In genomic region chr6:10413850-10414765, GRCh38 we compare ENCODE assay signal across 9 cellular contexts. TPM values are rescaled to one million over a fixed set of nuclear protein-coding genes. Genes with fewer than 3 reads are reported as not detected.
DNase-seq lines count a peak whose midpoint lies in the region; ATAC-seq, FAIRE-seq and TF ChIP-seq lines count a peak whose summit lies in the region.
"Had no signal": no experiment of that assay in that cellular context is flagged by ENCODE, and none has a peak within 500 bp of the region (broad histone marks: within the 10 kb centered on the region; RNA-seq: fewer than 3 reads in every experiment).

No MANE protein-coding gene starts in this region.

- H3K4me1 Mint-ChIP-seq in activated B cell treated with CpG ODN at 0.5 μM for 24 hours, result peaks cover 22% of the 10 kb centered on the region

- no peak overlapping the region for H3K9ac ChIP-seq in iPS-20b (ENCODE audit: low read depth, low read length)

- TF ChIP-seq CTCF in A673 (conservative IDR thresholded peaks at IDR 0.05; ENCODE audit: low read depth, low read length) (peak; percentile 43), activated B cell treated with CpG ODN at 0.5 μM for 24 hours (IDR thresholded peaks at IDR 0.05) (no peak), omental fat pad (IDR thresholded peaks at IDR 0.05) (no peak)

- peak overlapping the region; percentile 41 for H3K27ac Mint-ChIP-seq in activated B cell treated with CpG ODN at 0.5 μM for 24 hours

- H3K36me3 ChIP-seq in A673 (ENCODE audit: insufficient read depth, low read length, poor library complexity, severe bottlenecking) (no peaks in the 10 kb centered on the region), iPS-20b (ENCODE audit: insufficient read depth, low read depth, low read length) (no peaks in the 10 kb centered on the region)

- peaks cover 14% of the 10 kb centered on the region for H3K9me3 Mint-ChIP-seq in activated B cell treated with CpG ODN at 0.5 μM for 24 hours

- intact Hi-C loops in A673 (cut with micrococcal nuclease; ENCODE audit: unreplicated experiment) (loop anchor here (2.0 to 5.0 kb wide), 4 partner anchors 167 to 1432 kb away; no protein-coding TSS in a partner anchor), activated B cell treated with CpG ODN at 0.5 μM for 24 hours (cut with micrococcal nuclease) (loop anchor here (2.0 to 5.0 kb wide), 2 partner anchors 31 to 473 kb away; partner anchors contain the start of gene SYCP2L)

- BruUV-seq in A673 (replicated peaks; lab: Mats Ljungman, UMichigan), result no TSS peak

- H3K36me3 Mint-ChIP-seq in activated B cell treated with CpG ODN at 0.5 μM for 24 hours (ENCODE audit: low read depth), result peaks cover 13% of the 10 kb centered on the region

- no peak overlapping the region for H3K27ac ChIP-seq in A673 (ENCODE audit: low read depth, low read length, poor library complexity, severe bottlenecking)
- no peak overlapping the region for H3K27ac ChIP-seq in iPS-20b (ENCODE audit: low read length)

- peak; percentile 23 for FAIRE-seq in G401.6 (lab: Jason Lieb, UNC)
- FAIRE-seq: H54 had no signal

- DNase-seq in A673 (ENCODE audit: low spot score), result peak; percentile 76
- DNase-seq in activated B cell treated with CpG ODN at 0.5 μM for 24 hours, result no peak
- no peak for DNase-seq in DMS53 (lab: John Stamatoyannopoulos, UW)
- DNase-seq in omental fat pad (ENCODE audit: low spot score), result no peak
- DNase-seq in MV-4-11 (lab: John Stamatoyannopoulos, UW), result no peak
- DNase-seq in HCEC 1CT, result no peak

- CTCF ChIA-PET in A673 (lab: Charles Lee), result interaction anchor here (0.5 to 1.9 kb wide), 7 partner anchors 13 to 1514 kb away, joined by 3 to 18 read pairs (median 6); no protein-coding TSS in a partner anchor
- CTCF ChIA-PET in activated B cell treated with CpG ODN at 0.5 μM for 24 hours (lab: Charles Lee), result interaction anchor here (0.8 kb wide), 1 partner anchor 31 kb away, joined by 3 read pairs; no protein-coding TSS in a partner anchor

- H3K4me1 ChIP-seq in A673 (ENCODE audit: insufficient read depth, low read length, poor library complexity, severe bottlenecking) (peaks cover 21% of the 10 kb centered on the region), iPS-20b (ENCODE audit: insufficient read depth, low read length) (peaks cover 15% of the 10 kb centered on the region)

- H3K27me3 ChIP-seq in A673 (replicated peaks; ENCODE audit: insufficient read depth, low read depth, low read length, poor library complexity) (no peaks in the 10 kb centered on the region), iPS-20b (ENCODE audit: insufficient read depth, low read length) (peaks cover 100% of the 10 kb centered on the region)

- POLR2A ChIA-PET in A673 (lab: Charles Lee; ENCODE audit: low non-redundant PET), result interaction anchor here (0.6 kb wide), 2 partner anchors 13 to 660 kb away, joined by 4 to 9 read pairs; no protein-coding TSS in a partner anchor
- POLR2A ChIA-PET in activated B cell treated with CpG ODN at 0.5 μM for 24 hours (lab: Charles Lee), result interaction anchor here (0.6 kb wide), 1 partner anchor 20 kb away, joined by 4 read pairs; no protein-coding TSS in a partner anchor

- H3K9me3 ChIP-seq in A673 (ENCODE audit: low read depth, low read length, poor library complexity, severe bottlenecking) (no peaks in the 10 kb centered on the region), iPS-20b (ENCODE audit: insufficient read depth, low read depth, low read length) (peaks cover 5% of the 10 kb centered on the region; the same call in 1 of the 2 replicates)

- ATAC-seq in activated B cell treated with CpG ODN at 0.5 μM for 24 hours (ENCODE audit: low read depth) (no peak), omental fat pad (ENCODE audit: low FRiP score) (no peak)

- H3K4me3 ChIP-seq in A673 (ENCODE audit: low read depth, low read length, poor library complexity, severe bottlenecking) (peak overlapping the region; percentile 75), iPS-20b (ENCODE audit: low read length) (peak overlapping the region; percentile 57)

- peak overlapping the region; percentile 77 for H3K4me3 Mint-ChIP-seq in activated B cell treated with CpG ODN at 0.5 μM for 24 hours

- H3K27me3 Mint-ChIP-seq in activated B cell treated with CpG ODN at 0.5 μM for 24 hours, result peaks cover 65% of the 10 kb centered on the region

RNA-seq across cellular contexts. Expression of gene TFAP2A, which starts 0.8 kb away (rescaled TPM):
- total RNA-seq in A673 (2021), result 19.1 and 19.3 TPM in 2 replicates
- total RNA-seq in activated B cell treated with CpG ODN at 0.5 μM for 24 hours, result not detected in 2 replicates
- total RNA-seq in omental fat pad, result not detected

Comparison
In these comparisons a context has a peak if more than half of its experiments do, and no peak if none do; other contexts are left out.
1. RNA of gene TFAP2A, which starts 0.8 kb away (total RNA-seq): 19.1 to 19.3 TPM in A673; not detected in activated B cell treated with CpG ODN at 0.5 μM for 24 hours and not detected in omental fat pad; every median in the first group is over 10 times any median in the second.